25 cellular contexts compared by ENCODE assay signal in the genomic region with DNA sequence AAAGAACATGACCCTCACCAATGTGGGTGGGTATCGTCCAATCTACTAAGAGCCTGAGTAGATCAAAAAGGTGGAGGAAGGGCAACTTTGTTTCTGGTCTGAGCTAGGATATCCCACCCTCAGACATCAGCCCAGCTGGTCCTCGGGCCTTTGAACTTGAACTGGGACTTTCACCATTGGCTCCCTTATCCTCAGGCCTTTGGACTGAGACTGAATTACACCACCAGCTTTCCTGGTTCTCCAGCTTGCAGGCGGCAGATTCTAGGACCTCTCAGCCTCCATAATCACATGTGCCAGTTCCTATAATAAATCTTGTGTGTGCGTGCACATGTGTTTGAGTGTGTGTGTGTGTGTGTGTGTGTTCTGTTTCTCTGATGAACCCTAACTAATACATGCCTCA. TPM values are rescaled to one million over a fixed set of nuclear protein-coding genes. Genes with fewer than 3 reads are reported as not detected.
DNase-seq lines count a peak whose midpoint lies in the region; ATAC-seq and TF ChIP-seq lines count a peak whose summit lies in the region.
"Had no signal": no experiment of that assay in that cellular context is flagged by ENCODE, and none has a peak within 500 bp of the region (broad histone marks: within the 10 kb centered on the region; RNA-seq: fewer than 3 reads in every experiment).

No MANE protein-coding gene starts in this region.

- H3K4me3 ChIP-seq in upper lobe of right lung: no peak overlapping the region
- H3K4me3 ChIP-seq: GM23248, K562 had no signal

- peaks cover 58% of the 10 kb centered on the region for H3K36me3 Mint-ChIP-seq in activated CD4-positive, alpha-beta T cell treated with anti-CD3 and anti-CD28 coated beads for 36 hours (ENCODE audit: low read depth)
- H3K36me3 Mint-ChIP-seq in activated naive CD8-positive, alpha-beta T cell: peaks cover 23% of the 10 kb centered on the region
- H3K36me3 Mint-ChIP-seq in activated naive CD8-positive, alpha-beta T cell treated with anti-CD3 and anti-CD28 coated beads, Interleukin-2, amount 50 U/mL, for 24 hours (ENCODE audit: low read depth): peaks cover 40% of the 10 kb centered on the region
- peaks cover 39% of the 10 kb centered on the region for H3K36me3 Mint-ChIP-seq in central memory CD8-positive, alpha-beta T cell (ENCODE audit: insufficient read depth)
- peaks cover 50% of the 10 kb centered on the region for H3K36me3 Mint-ChIP-seq in stimulated activated effector memory CD8-positive, alpha-beta T cell treated with anti-CD3 and anti-CD28 coated beads, Interleukin-12 subunit alpha, Interleukin-12 subunit beta, amount 100 ng/mL, for 72 hours

- H3K27me3 ChIP-seq in upper lobe of right lung: no peaks in the 10 kb centered on the region
- H3K27me3 ChIP-seq: BE2C had no signal

- peaks cover 7% of the 10 kb centered on the region for H3K9me3 Mint-ChIP-seq in activated CD4-positive, alpha-beta T cell treated with anti-CD3 and anti-CD28 coated beads for 36 hours (ENCODE audit: low read depth)
- H3K9me3 Mint-ChIP-seq in activated naive CD8-positive, alpha-beta T cell (ENCODE audit: low read depth): no peaks in the 10 kb centered on the region
- peaks cover 7% of the 10 kb centered on the region for H3K9me3 Mint-ChIP-seq in activated naive CD8-positive, alpha-beta T cell treated with anti-CD3 and anti-CD28 coated beads, Interleukin-2, amount 50 U/mL, for 24 hours
- H3K9me3 Mint-ChIP-seq in central memory CD8-positive, alpha-beta T cell: peaks cover 5% of the 10 kb centered on the region
- no peaks in the 10 kb centered on the region for H3K9me3 Mint-ChIP-seq in stimulated activated effector memory CD8-positive, alpha-beta T cell treated with anti-CD3 and anti-CD28 coated beads, Interleukin-12 subunit alpha, Interleukin-12 subunit beta, amount 100 ng/mL, for 72 hours

- peaks cover 81% of the 10 kb centered on the region for H3K4me1 Mint-ChIP-seq in activated CD4-positive, alpha-beta T cell treated with anti-CD3 and anti-CD28 coated beads for 36 hours
- H3K4me1 Mint-ChIP-seq in activated naive CD8-positive, alpha-beta T cell (ENCODE audit: low read depth): peaks cover 82% of the 10 kb centered on the region
- peaks cover 75% of the 10 kb centered on the region for H3K4me1 Mint-ChIP-seq in activated naive CD8-positive, alpha-beta T cell treated with anti-CD3 and anti-CD28 coated beads, Interleukin-2, amount 50 U/mL, for 24 hours
- peaks cover 80% of the 10 kb centered on the region for H3K4me1 Mint-ChIP-seq in central memory CD8-positive, alpha-beta T cell
- peaks cover 69% of the 10 kb centered on the region for H3K4me1 Mint-ChIP-seq in stimulated activated effector memory CD8-positive, alpha-beta T cell treated with anti-CD3 and anti-CD28 coated beads, Interleukin-12 subunit alpha, Interleukin-12 subunit beta, amount 100 ng/mL, for 72 hours

- H3K4me1 ChIP-seq in upper lobe of right lung: peaks cover 8% of the 10 kb centered on the region
- H3K4me1 ChIP-seq: BE2C had no signal

- H3K36me3 ChIP-seq in upper lobe of right lung: peaks cover 15% of the 10 kb centered on the region
- H3K36me3 ChIP-seq: BE2C had no signal

- intact Hi-C loops in activated CD4-positive, alpha-beta T cell treated with anti-CD3 and anti-CD28 coated beads for 36 hours (cut with DNase I, micrococcal nuclease): no loop called here
- intact Hi-C loops in upper lobe of right lung (cut with DNase I): loop anchor here (10.0 kb wide), 1 partner anchor 105 kb away; no protein-coding TSS in a partner anchor

- no peak for TF ChIP-seq CTCF in upper lobe of right lung (IDR thresholded peaks at IDR 0.05)

- H3K9me3 ChIP-seq in upper lobe of right lung: no peaks in the 10 kb centered on the region
- H3K9me3 ChIP-seq: BE2C had no signal

- POLR2A ChIA-PET in activated CD4-positive, alpha-beta T cell treated with anti-CD3 and anti-CD28 coated beads for 36 hours (lab: Charles Lee): interaction anchor here (0.8 kb wide), 1 partner anchor 10 kb away, joined by 3 read pairs; a partner anchor contains a TSS

- CTCF ChIA-PET in activated CD4-positive, alpha-beta T cell treated with anti-CD3 and anti-CD28 coated beads for 36 hours (lab: Charles Lee): interaction anchor here (0.6 to 4.2 kb wide), 10 partner anchors 9 to 206 kb away, joined by 3 to 19 read pairs (median 3); a partner anchor contains a TSS

- no peak overlapping the region for H3K4me3 Mint-ChIP-seq in activated CD4-positive, alpha-beta T cell treated with anti-CD3 and anti-CD28 coated beads for 36 hours
- no peak overlapping the region for H3K4me3 Mint-ChIP-seq in activated naive CD8-positive, alpha-beta T cell
- H3K4me3 Mint-ChIP-seq in activated naive CD8-positive, alpha-beta T cell treated with anti-CD3 and anti-CD28 coated beads, Interleukin-2, amount 50 U/mL, for 24 hours: no peak overlapping the region
- H3K4me3 Mint-ChIP-seq in central memory CD8-positive, alpha-beta T cell: no peak overlapping the region
- no peak overlapping the region for H3K4me3 Mint-ChIP-seq in stimulated activated effector memory CD8-positive, alpha-beta T cell treated with anti-CD3 and anti-CD28 coated beads, Interleukin-12 subunit alpha, Interleukin-12 subunit beta, amount 100 ng/mL, for 72 hours
- H3K4me3 Mint-ChIP-seq: CD14-positive monocyte, H9 had no signal

- no peak overlapping the region for H3K27ac ChIP-seq in upper lobe of right lung
- H3K27ac ChIP-seq: GM23248 had no signal

- no peak for ATAC-seq in activated CD4-positive, alpha-beta T cell treated with anti-CD3 and anti-CD28 coated beads for 36 hours
- ATAC-seq in activated naive CD8-positive, alpha-beta T cell treated with anti-CD3 and anti-CD28 coated beads, Interleukin-2, amount 50 U/mL, for 24 hours: no peak
- ATAC-seq in central memory CD8-positive, alpha-beta T cell (replicated peaks; ENCODE audit: extremely low read depth, poor library complexity, severe bottlenecking): no peak
- ATAC-seq in stimulated activated effector memory CD8-positive, alpha-beta T cell treated with anti-CD3 and anti-CD28 coated beads, Interleukin-12 subunit alpha, Interleukin-12 subunit beta, amount 100 ng/mL, for 72 hours: no peak
- no peak for ATAC-seq in upper lobe of right lung
- ATAC-seq: K562 had no signal

- no peak for DNase-seq in activated CD4-positive, alpha-beta T cell treated with anti-CD3 and anti-CD28 coated beads for 36 hours
- no peak for DNase-seq in activated CD4-positive, alpha-beta T cell treated with anti-CD3 and anti-CD28 coated beads, Interleukin-2, amount 50 U/mL, for 1 hour
- DNase-seq in activated naive CD8-positive, alpha-beta T cell treated with anti-CD3 and anti-CD28 coated beads, Interleukin-2, amount 50 U/mL, for 24 hours: no peak
- DNase-seq in central memory CD8-positive, alpha-beta T cell (ENCODE audit: low spot score in 2 of 2): no peak
- no peak for DNase-seq in stimulated activated effector memory CD8-positive, alpha-beta T cell treated with anti-CD3 and anti-CD28 coated beads, Interleukin-12 subunit alpha, Interleukin-12 subunit beta, amount 100 ng/mL, for 72 hours (ENCODE audit: low spot score in 2 of 2)
- DNase-seq in NCI-H2227 treated with DMSO at 0.1 percent for 48 hours (lab: John Stamatoyannopoulos, UW) (no peak), upper lobe of right lung (no peak)
- DNase-seq: 8988T, ACHN, BE2C, COR-L47, DMS53, GM23248, H9, Kasumi-1, NCI-H1092 treated with DMSO at 0.1 percent for 48 hours, NCI-H1436 treated with DMSO at 0.1 percent for 48 hours, NCI-H187 treated with DMSO at 0.1 percent for 48 hours, NCI-H2171 treated with DMSO at 0.1 percent for 48 hours, NCI-H524, NCI-H748 treated with DMSO at 0.1 percent for 48 hours had no signal

- H3K27me3 Mint-ChIP-seq in activated CD4-positive, alpha-beta T cell treated with anti-CD3 and anti-CD28 coated beads for 36 hours: no peaks in the 10 kb centered on the region
- H3K27me3 Mint-ChIP-seq in activated naive CD8-positive, alpha-beta T cell: no peaks in the 10 kb centered on the region
- H3K27me3 Mint-ChIP-seq in activated naive CD8-positive, alpha-beta T cell treated with anti-CD3 and anti-CD28 coated beads, Interleukin-2, amount 50 U/mL, for 24 hours: no peaks in the 10 kb centered on the region
- no peaks in the 10 kb centered on the region for H3K27me3 Mint-ChIP-seq in central memory CD8-positive, alpha-beta T cell

- peak overlapping the region; percentile 28 for H3K27ac Mint-ChIP-seq in activated CD4-positive, alpha-beta T cell treated with anti-CD3 and anti-CD28 coated beads for 36 hours
- peak overlapping the region; percentile 75 for H3K27ac Mint-ChIP-seq in activated naive CD8-positive, alpha-beta T cell
- no peak overlapping the region for H3K27ac Mint-ChIP-seq in activated naive CD8-positive, alpha-beta T cell treated with anti-CD3 and anti-CD28 coated beads, Interleukin-2, amount 50 U/mL, for 24 hours
- H3K27ac Mint-ChIP-seq in central memory CD8-positive, alpha-beta T cell (ENCODE audit: low read depth): peak overlapping the region; percentile 33
- H3K27ac Mint-ChIP-seq in stimulated activated effector memory CD8-positive, alpha-beta T cell treated with anti-CD3 and anti-CD28 coated beads, Interleukin-12 subunit alpha, Interleukin-12 subunit beta, amount 100 ng/mL, for 72 hours: peak overlapping the region; percentile 88
- H3K27ac Mint-ChIP-seq: H9 had no signal

RNA-seq across cellular contexts. Expression of a gene that starts 10.6 kb away (rescaled TPM):
- total RNA-seq in activated CD4-positive, alpha-beta T cell treated with anti-CD3 and anti-CD28 coated beads for 36 hours: 10 to 100 TPM; 49.4 to 67.5 TPM
- 85.8 TPM for total RNA-seq in upper lobe of right lung
- total RNA-seq: M059J had no signal
